In the genomic region with DNA sequence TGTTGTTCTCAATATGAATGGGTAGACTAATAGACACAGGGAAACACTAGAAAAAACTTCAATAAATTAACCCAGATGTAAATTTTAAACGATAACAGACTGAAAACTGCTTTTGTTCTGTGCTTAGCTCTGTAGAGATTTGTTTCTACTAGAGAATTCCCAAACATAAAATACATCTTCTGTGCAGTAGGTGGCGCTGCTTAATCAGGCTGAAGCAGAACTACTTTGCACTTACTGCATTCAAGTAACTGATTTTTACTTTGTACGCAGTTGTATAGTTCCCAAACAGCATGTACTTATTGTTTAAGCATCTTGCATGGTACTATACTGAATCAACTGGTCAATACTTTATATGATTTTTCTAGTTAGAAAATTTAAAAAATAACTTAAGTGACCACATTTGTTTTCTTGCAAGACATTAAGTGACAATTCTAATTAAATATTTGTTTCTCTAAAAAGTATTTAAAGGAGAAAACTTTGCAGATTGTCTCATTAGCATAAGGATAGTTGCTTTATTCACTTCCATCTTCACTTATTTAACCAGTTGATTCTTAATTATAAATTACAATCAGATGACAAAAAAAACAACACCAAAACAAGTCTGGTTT, we compare ENCODE assay signal across 8 cellular contexts.
DNase-seq lines count a peak whose midpoint lies in the region; ATAC-seq and TF ChIP-seq lines count a peak whose summit lies in the region.

No MANE protein-coding gene starts in this region.

- H3K9me3 ChIP-seq in OCI-LY1 (ENCODE audit: low read length) (no peaks in the 10 kb centered on the region), osteoblast (ENCODE audit: low read depth, low read length) (no peaks in the 10 kb centered on the region), upper lobe of right lung (no peaks in the 10 kb centered on the region)

- peak; percentile 90 for ATAC-seq in GM19351 (IDR thresholded peaks at IDR 0.05; ENCODE audit: unreplicated experiment)
- ATAC-seq in HG03558 (IDR thresholded peaks at IDR 0.05; ENCODE audit: extremely low read depth, unreplicated experiment) = peak; percentile 42
- peak; percentile 80 for ATAC-seq in upper lobe of right lung

- no peak overlapping the region for H3K4me2 ChIP-seq in OCI-LY1 (ENCODE audit: low read length)
- H3K4me2 ChIP-seq in osteoblast (ENCODE audit: insufficient read depth, low read length) = no peak overlapping the region

- H4K20me1 ChIP-seq in OCI-LY1 (ENCODE audit: insufficient read depth, low read length) = no peaks in the 10 kb centered on the region
- H4K20me1 ChIP-seq in osteoblast (ENCODE audit: insufficient read depth, low read length) = no peaks in the 10 kb centered on the region

- H3K27ac ChIP-seq in OCI-LY1 (ENCODE audit: low read depth, low read length, poor library complexity, severe bottlenecking) = no peak overlapping the region
- no peak overlapping the region for H3K27ac ChIP-seq in osteoblast (ENCODE audit: low read depth, low read length)
- H3K27ac ChIP-seq in upper lobe of right lung = no peak overlapping the region

- H3F3A ChIP-seq in OCI-LY1 (ENCODE audit: insufficient read depth, low read length) = no peaks in the 10 kb centered on the region

- intact Hi-C loops in upper lobe of right lung (cut with DNase I) = no loop called here

- H3K9me2 ChIP-seq in OCI-LY1 (ENCODE audit: low read depth, low read length) = no peaks in the 10 kb centered on the region

- H3K4me1 ChIP-seq in OCI-LY1 (ENCODE audit: insufficient read depth, low read length, severe bottlenecking) (no peaks in the 10 kb centered on the region), osteoblast (ENCODE audit: insufficient read depth, low read length) (peaks cover 3% of the 10 kb centered on the region), upper lobe of right lung (no peaks in the 10 kb centered on the region)

- no peak overlapping the region for H3K9ac ChIP-seq in OCI-LY1 (ENCODE audit: low read length)

- H3K79me2 ChIP-seq in OCI-LY1 (ENCODE audit: insufficient read depth, low read length) (no peaks in the 10 kb centered on the region), osteoblast (ENCODE audit: insufficient read depth, low read length) (no peaks in the 10 kb centered on the region)

- H2AFZ ChIP-seq in OCI-LY1 (ENCODE audit: low read length) (no peak overlapping the region), osteoblast (ENCODE audit: low read length) (no peak overlapping the region)

- DNase-seq in COLO829 (ENCODE audit: low spot score) (peak; percentile 40), activated T-cell treated with anti-CD3 and anti-CD28 coated beads for 48 hours (ENCODE audit: low read depth) (peak; percentile 23), fibroblast of peridontal ligament (ENCODE audit: extremely low read depth) (peak; percentile 89), osteoblast (ENCODE audit: insufficient read length, low spot score, missing footprints) (no peak), upper lobe of right lung (no peak)

- no peaks in the 10 kb centered on the region for H3K36me3 ChIP-seq in OCI-LY1 (ENCODE audit: insufficient read depth, low read length)
- H3K36me3 ChIP-seq in osteoblast (ENCODE audit: insufficient read depth, low read length) = no peaks in the 10 kb centered on the region
- no peaks in the 10 kb centered on the region for H3K36me3 ChIP-seq in upper lobe of right lung

- peak; percentile 72 for TF ChIP-seq CTCF in OCI-LY1 (IDR thresholded peaks at IDR 0.05; ENCODE audit: low read length)
- TF ChIP-seq CTCF in osteoblast (IDR thresholded peaks at IDR 0.05; ENCODE audit: extremely low read depth, low read depth, low read length) = peak; percentile 79
- TF ChIP-seq CTCF in upper lobe of right lung (IDR thresholded peaks at IDR 0.05) = peak; percentile 87

- H3K4me3 ChIP-seq in OCI-LY1 (ENCODE audit: low read depth, low read length, poor library complexity, severe bottlenecking) (no peak overlapping the region), osteoblast (ENCODE audit: insufficient read depth, low read length) (no peak overlapping the region), upper lobe of right lung (no peak overlapping the region)

- H3K27me3 ChIP-seq in OCI-LY1 (ENCODE audit: insufficient read depth, low read length) (no peaks in the 10 kb centered on the region), osteoblast (ENCODE audit: insufficient read depth, low read length) (no peaks in the 10 kb centered on the region), upper lobe of right lung (no peaks in the 10 kb centered on the region)

Comparison
In these comparisons a context has a peak if more than half of its experiments do, and no peak if none do; other contexts are left out.
1. DNase-seq: peak in COLO829 (single experiment), activated T-cell treated with anti-CD3 and anti-CD28 coated beads for 48 hours (single experiment) and fibroblast of peridontal ligament (single experiment); none in osteoblast (single experiment) and upper lobe of right lung (single experiment).
2. Peak in every context shown above with its lines, with median percentiles within 50 percentile points of each other: ATAC-seq and CTCF ChIP-seq.